25 cellular contexts compared by ENCODE assay signal in the genomic region with DNA sequence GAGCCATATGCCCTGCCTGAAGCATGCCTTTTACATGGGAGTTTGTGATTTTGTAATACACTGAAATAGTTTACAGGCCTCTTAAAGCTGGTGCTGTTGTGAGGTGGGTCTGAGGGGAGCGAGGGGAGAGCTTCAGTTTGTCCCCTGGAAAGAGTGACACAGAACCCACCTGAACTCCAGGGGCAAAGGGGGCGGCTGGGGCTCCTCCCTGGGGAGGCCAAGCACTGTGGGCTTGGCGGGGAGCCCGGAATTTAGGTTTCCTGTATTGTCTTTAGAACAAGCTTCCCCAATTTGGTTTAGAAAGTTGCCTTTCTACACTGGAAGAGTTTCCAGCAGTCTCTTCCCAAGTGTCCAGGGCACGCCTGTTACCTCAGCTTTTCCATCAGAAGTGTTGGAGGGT.
A peak's percentile ranks its signal among the peaks of the same experiment; 100 is the strongest.
DNase-seq lines count a peak whose midpoint lies in the region; ATAC-seq, FAIRE-seq and TF ChIP-seq lines count a peak whose summit lies in the region.
"Had no signal": no experiment of that assay in that cellular context is flagged by ENCODE, and none has a peak within 500 bp of the region (broad histone marks: within the 10 kb centered on the region; RNA-seq: fewer than 3 reads in every experiment).

No MANE protein-coding gene starts in this region.

- WGBS in esophagus muscularis mucosa: 57% methylated on average over 5 of the region's 5 CpGs

- H3K27me3 ChIP-seq in esophagus muscularis mucosa: peaks cover 0 to 8% (median 0%) of the 10 kb centered on the region in 4 donors
- H3K27me3 ChIP-seq: MG63 had no signal

- no peak for TF ChIP-seq POLR2A in NB4 (IDR thresholded peaks at IDR 0.05; ENCODE audit: extremely low read depth, insufficient read length)
- no peak for TF ChIP-seq POLR2A in esophagus muscularis mucosa (IDR thresholded peaks at IDR 0.05; ENCODE audit: low read depth)
- no peak for TF ChIP-seq POLR2A in GM12891 (IDR thresholded peaks at IDR 0.05; ENCODE audit: low read depth, low read length)

- H3K36me3 Mint-ChIP-seq in osteocyte (ENCODE audit: unreplicated experiment): no peaks in the 10 kb centered on the region
- H3K36me3 Mint-ChIP-seq in HFFc6 (ENCODE audit: low read depth): no peaks in the 10 kb centered on the region
- H3K36me3 Mint-ChIP-seq: T-cell had no signal

- H3K27ac ChIP-seq in esophagus muscularis mucosa (replicated peaks in 1 of 4): no peak overlapping the region
- H3K27ac ChIP-seq: GM23248 had no signal

- H3K4me3 Mint-ChIP-seq in osteocyte (ENCODE audit: unreplicated experiment) (no peak overlapping the region), HFFc6 (no peak overlapping the region)
- H3K4me3 Mint-ChIP-seq: IgD-negative memory B cell, T-cell had no signal

- ATAC-seq in left ventricle myocardium superior (no peak), Right ventricle myocardium inferior (no peak)
- ATAC-seq: Panc1, T-cell had no signal

- H3K4me3 ChIP-seq in NB4 (ENCODE audit: low read depth, low read length): no peak overlapping the region
- H3K4me3 ChIP-seq in esophagus muscularis mucosa: no peak overlapping the region
- H3K4me3 ChIP-seq: GM23248, HAP-1, MG63 had no signal

- intact Hi-C loops in left ventricle myocardium superior (cut with micrococcal nuclease) (no loop called here), Right ventricle myocardium inferior (cut with DNase I) (no loop called here), esophagus muscularis mucosa (cut with DNase I) (no loop called here)

- H3K4me1 ChIP-seq in esophagus muscularis mucosa: peaks cover 0 to 24% (median 5%) of the 10 kb centered on the region in 4 donors
- H3K4me1 ChIP-seq: HAP-1 had no signal

- no peak for FAIRE-seq in GM12891 (lab: Jason Lieb, UNC)
- FAIRE-seq: GM19239 had no signal

- H3K27me3 Mint-ChIP-seq in osteocyte (ENCODE audit: unreplicated experiment): peaks cover 25% of the 10 kb centered on the region
- H3K27me3 Mint-ChIP-seq in HFFc6 (ENCODE audit: insufficient read depth): peaks cover 19% of the 10 kb centered on the region

- no peaks in the 10 kb centered on the region for H3K36me3 ChIP-seq in esophagus muscularis mucosa
- H3K36me3 ChIP-seq: HAP-1, MG63 had no signal

- no peak for TF ChIP-seq EP300 in esophagus muscularis mucosa (IDR thresholded peaks at IDR 0.05)

- TF ChIP-seq CTCF in NB4 (IDR thresholded peaks at IDR 0.05; ENCODE audit: low read depth, low read length): no peak
- TF ChIP-seq CTCF in esophagus muscularis mucosa (IDR thresholded peaks at IDR 0.05): no peak
- TF ChIP-seq CTCF in osteocyte (IDR thresholded peaks at IDR 0.05): no peak
- TF ChIP-seq CTCF in HFFc6 (IDR thresholded peaks at IDR 0.05): no peak

- H3K27ac Mint-ChIP-seq in osteocyte (ENCODE audit: unreplicated experiment) (no peak overlapping the region), HFFc6 (no peak overlapping the region)
- H3K27ac Mint-ChIP-seq: IgD-negative memory B cell, T-cell had no signal

- no peaks in the 10 kb centered on the region for H3K4me1 Mint-ChIP-seq in osteocyte (ENCODE audit: unreplicated experiment)
- H3K4me1 Mint-ChIP-seq in HFFc6 (ENCODE audit: low read depth): no peaks in the 10 kb centered on the region
- H3K4me1 Mint-ChIP-seq: IgD-negative memory B cell had no signal

- H3K9me3 Mint-ChIP-seq in osteocyte (ENCODE audit: unreplicated experiment) (no peaks in the 10 kb centered on the region), HFFc6 (no peaks in the 10 kb centered on the region)
- H3K9me3 Mint-ChIP-seq: IgD-negative memory B cell, T-cell had no signal

- DNase-seq in left ventricle myocardium superior: peak; percentile 60
- no peak for DNase-seq in Right ventricle myocardium inferior (ENCODE audit: missing footprints)
- DNase-seq in NB4 (ENCODE audit: low read depth): peak; percentile 12
- DNase-seq in esophagus muscularis mucosa (ENCODE audit: extremely low spot score): peak; percentile 90
- DNase-seq in osteocyte (ENCODE audit: extremely low spot score, unreplicated experiment): peak; percentile 63
- DNase-seq in GM12891 (ENCODE audit: insufficient read length, low spot score): no peak
- DNase-seq in foreskin melanocyte: no peak
- DNase-seq in HFFc6: no peak
- DNase-seq: COR-L47, DMS 273 treated with DMSO at 0.1 percent for 48 hours, GDM1, GM23248, Karpas-422, MG63, NCI-H1105 treated with DMSO at 0.1 percent for 48 hours, NCI-H1694, NCI-H2081 treated with DMSO at 0.1 percent for 48 hours, NCI-H510A, NCI-H774, SK-N-SH, T-cell had no signal

- no peaks in the 10 kb centered on the region for H3K9me3 ChIP-seq in esophagus muscularis mucosa
- H3K9me3 ChIP-seq: HAP-1, MG63, SK-N-SH had no signal

TF ChIP-seq in GM12891, 5 proteins besides CTCF, POLR2A, EP300 and RAD21:
- TF ChIP-seq PAX5 (IDR thresholded peaks at IDR 0.05; ENCODE audit: insufficient read depth, low read length, severe bottlenecking): no peak
- TF ChIP-seq POU2F2 (IDR thresholded peaks at IDR 0.05; ENCODE audit: low read depth, low read length): no peak
TF ChIP-seq in GM12891: peak in this region for 0.

Comparison
In these comparisons a context has a peak if more than half of its experiments do, and no peak if none do; other contexts are left out.
1. DNase-seq: peak in left ventricle myocardium superior (single experiment), NB4 (single experiment), esophagus muscularis mucosa (single experiment) and osteocyte (single experiment); none in Right ventricle myocardium inferior (single experiment), GM12891 (single experiment), foreskin melanocyte (single experiment) and HFFc6 (single experiment).